In genomic region chr11:17020831-17021230, GRCh38 we compare ENCODE assay signal across 17 cellular contexts. TPM values are rescaled to one million over a fixed set of nuclear protein-coding genes. Genes with fewer than 3 reads are reported as not detected.
A peak's percentile ranks its signal among the peaks of the same experiment; 100 is the strongest.
DNase-seq lines count a peak whose midpoint lies in the region; ATAC-seq, FAIRE-seq and TF ChIP-seq lines count a peak whose summit lies in the region.
"Had no signal": no experiment of that assay in that cellular context is flagged by ENCODE, and none has a peak within 500 bp of the region (broad histone marks: within the 10 kb centered on the region; RNA-seq: fewer than 3 reads in every experiment).

No MANE protein-coding gene starts in this region.

- FAIRE-seq in A549 (lab: Jason Lieb, UNC) (no peak), H1 (lab: Jason Lieb, UNC) (no peak)
- FAIRE-seq: A204.1 had no signal

- H3K18ac ChIP-seq in H1 (ENCODE audit: extremely low read depth, low read length) (no peak overlapping the region), trophoblast cell (ENCODE audit: low read length) (no peak overlapping the region)

- H4K5ac ChIP-seq in H1 (ENCODE audit: insufficient read length, low read depth, low read length): no peak overlapping the region

- CTCF ChIA-PET in A549 (lab: Yijun Ruan, JAX): interaction anchor here (4.3 kb wide), 1 partner anchor 42 kb away, joined by 22 read pairs; no protein-coding TSS in a partner anchor
- CTCF ChIA-PET in H1 (lab: Charles Lee; ENCODE audit: partially characterized antibody): interaction anchor here (1.2 to 2.8 kb wide), 3 partner anchors 11 to 200 kb away, joined by 3 to 9 read pairs (median 4); no protein-coding TSS in a partner anchor

- H3K4me2 ChIP-seq in A549 (peak overlapping the region; percentile 20), H1 (ENCODE audit: insufficient read depth in 1 of 2, low read depth in 2 of 2, low read length in 2 of 2) (no peak overlapping the region), trophoblast cell (ENCODE audit: low read length) (no peak overlapping the region)

- no peak overlapping the region for H4K91ac ChIP-seq in H1 (replicated peaks; ENCODE audit: insufficient read length, low read length)
- H4K91ac ChIP-seq in trophoblast cell (ENCODE audit: low read depth, low read length): peak overlapping the region; percentile 15

- H2BK20ac ChIP-seq in H1 (ENCODE audit: low read length): no peak overlapping the region

- no peaks in the 10 kb centered on the region for H3K4me1 Mint-ChIP-seq in activated T-cell treated with anti-CD3 and anti-CD28 coated beads, Interleukin-2, amount 50 U/mL, for 24 hours (ENCODE audit: low read depth)

- H3K23ac ChIP-seq in H1 (ENCODE audit: insufficient read length): no peak overlapping the region
- H3K23ac ChIP-seq in trophoblast cell (ENCODE audit: low read length): no peak overlapping the region

- 14% methylated on average over 1 of the region's 1 CpG for WGBS in A549 (ENCODE audit: missing lambda C conversion rate)
- 87% methylated on average over 1 of the region's 1 CpG; no CpG with 5 or more reads in 1 of the 2 experiments for WGBS in H1 (ENCODE audit: extremely low coverage in 1 of 2, insufficient coverage in 1 of 2, insufficient read length in 1 of 2, insufficient replicate concordance in 2 of 2, low coverage in 1 of 2, low lambda C conversion rate in 2 of 2, missing lambda C conversion rate in 1 of 2), 2 experiments
- no CpG with 5 or more reads among the region's 1 CpG for WGBS in trophoblast cell (ENCODE audit: extremely low coverage, insufficient coverage, insufficient read length)

- no peak overlapping the region for H3K56ac ChIP-seq in H1 (replicated peaks; ENCODE audit: insufficient read length, low read depth, low read length)

- H2AFZ ChIP-seq in H1 (ENCODE audit: low read length): no peak overlapping the region
- H2AFZ ChIP-seq in trophoblast cell (ENCODE audit: insufficient read depth, low read length, poor library complexity): no peak overlapping the region

- no peak overlapping the region for H2BK15ac ChIP-seq in H1 (ENCODE audit: low read length)

- TF ChIP-seq EP300 in A549 (IDR thresholded peaks at IDR 0.05): no peak
- TF ChIP-seq EP300 in H1 (IDR thresholded peaks at IDR 0.05; ENCODE audit: borderline replicate concordance in 1 of 2, low read depth in 2 of 2, low read length in 2 of 2): no peak

- DNase-seq in A549 (ENCODE audit: low read depth in 1 of 2, low spot score in 1 of 2) (no peak), LHCN-M2 (ENCODE audit: low read depth) (peak; percentile 13), H1 (ENCODE audit: low read depth in 1 of 2, low spot score in 2 of 2) (no peak), trophoblast cell (peak in 1 of 2 donors; percentile 4), NCI-H2227 treated with DMSO at 0.1 percent for 48 hours (lab: John Stamatoyannopoulos, UW) (no peak)
- DNase-seq in stimulated activated CD4-positive, alpha-beta T cell treated with anti-CD3 and anti-CD28 coated beads, Interleukin-4, amount 100 ng/mL, for 1 hour: no peak
- no peak for DNase-seq in activated T-cell treated with anti-CD3 and anti-CD28 coated beads, Interleukin-2, amount 50 U/mL, for 24 hours
- DNase-seq: NCI-H1417, NCI-H187 treated with DMSO at 0.1 percent for 48 hours, NCI-H774, PC-3 had no signal

- peak overlapping the region; percentile 16 to 61; a peak in 3 of 6 replicates for H3K27ac ChIP-seq in A549
- H3K27ac ChIP-seq in H1 (ENCODE audit: low read depth, low read length): no peak overlapping the region
- H3K27ac ChIP-seq in trophoblast cell (ENCODE audit: low read depth, low read length): no peak overlapping the region
- H3K27ac ChIP-seq: C4-2B, HL-60, RWPE1 had no signal

- peaks cover 12% of the 10 kb centered on the region for H3K27me3 Mint-ChIP-seq in activated T-cell treated with anti-CD3 and anti-CD28 coated beads, Interleukin-2, amount 50 U/mL, for 24 hours

- H3K27me3 ChIP-seq in H1 (replicated peaks in 1 of 4; ENCODE audit: control insufficient read depth in 3 of 4, extremely low read depth in 1 of 4, insufficient read depth in 3 of 4, low read length in 3 of 4) (no peaks in the 10 kb centered on the region; a peak in 1 of 7 replicates), trophoblast cell (ENCODE audit: insufficient read depth, low read length) (no peaks in the 10 kb centered on the region)

- H3K4me3 Mint-ChIP-seq in activated T-cell treated with anti-CD3 and anti-CD28 coated beads, Interleukin-2, amount 50 U/mL, for 24 hours: no peak overlapping the region

- H3K4me3 ChIP-seq in A549 (no peak overlapping the region), H1 (ENCODE audit: extremely low read depth in 1 of 4, insufficient read depth in 2 of 4, low read depth in 3 of 4, low read length in 4 of 4) (no peak overlapping the region), trophoblast cell (ENCODE audit: low read depth, low read length) (no peak overlapping the region)

- H3K9ac ChIP-seq in H1 (replicated peaks in 1 of 4; ENCODE audit: extremely low read depth in 1 of 4, low read depth in 3 of 4, low read length in 3 of 4) (no peak overlapping the region), trophoblast cell (ENCODE audit: low read length) (no peak overlapping the region)

- TF ChIP-seq RAD21 in A549 (conservative IDR thresholded peaks at IDR 0.05 in 1 of 2, IDR thresholded peaks at IDR 0.05 in 1 of 2) (no peak), H1 (IDR thresholded peaks at IDR 0.05 in 1 of 2, conservative IDR thresholded peaks at IDR 0.05 in 1 of 2; ENCODE audit: low read depth in 2 of 2, low read length in 2 of 2) (no peak)

- no peaks in the 10 kb centered on the region for H3K79me1 ChIP-seq in H1 (ENCODE audit: low read depth, low read length)
- H3K79me1 ChIP-seq in trophoblast cell (ENCODE audit: low read length): peaks cover 3% of the 10 kb centered on the region

- no peak overlapping the region for H3K4ac ChIP-seq in H1 (replicated peaks; ENCODE audit: insufficient read length, low read depth, low read length)
- no peak overlapping the region for H3K4ac ChIP-seq in trophoblast cell (ENCODE audit: low read depth, low read length)

- H3K4me1 ChIP-seq in A549 (peaks cover 35% of the 10 kb centered on the region), H1 (replicated peaks in 1 of 4; ENCODE audit: control insufficient read depth in 3 of 4, insufficient read depth in 4 of 4, low read length in 3 of 4) (no peaks in the 10 kb centered on the region; a peak in 1 of 7 replicates), trophoblast cell (ENCODE audit: control insufficient read depth in 1 of 2, insufficient read depth in 2 of 2, low read length in 2 of 2) (peaks cover 10% of the 10 kb centered on the region in 2 experiments)

- POLR2A ChIA-PET in A549 (lab: Yijun Ruan, JAX) (interaction anchor here (0.6 kb wide), 1 partner anchor 14 kb away, joined by 3 read pairs; no protein-coding TSS in a partner anchor), H1 (lab: Charles Lee; ENCODE audit: partially characterized antibody) (interaction anchor here (1.0 to 1.2 kb wide), 2 partner anchors 9 to 57 kb away, joined by 3 to 7 read pairs; partner anchors contain the start of gene RPS13)

- no peak overlapping the region for H2AK5ac ChIP-seq in H1 (ENCODE audit: low read depth, low read length)
- H2AK5ac ChIP-seq in trophoblast cell (ENCODE audit: low read length): no peak overlapping the region

- H3K27ac Mint-ChIP-seq in activated T-cell treated with anti-CD3 and anti-CD28 coated beads, Interleukin-2, amount 50 U/mL, for 24 hours: no peak overlapping the region

- TF ChIP-seq POLR2A in A549 (IDR thresholded peaks at IDR 0.05; ENCODE audit: low read length) (no peak), H1 (IDR thresholded peaks at IDR 0.05; ENCODE audit: control extremely low read depth in 1 of 2, low read depth in 2 of 2, low read length in 2 of 2) (no peak)

- H3K23me2 ChIP-seq in H1 (ENCODE audit: low read depth, low read length): no peaks in the 10 kb centered on the region; the same call in 1 of the 2 replicates

- H4K20me1 ChIP-seq in H1 (replicated peaks in 1 of 2; ENCODE audit: control insufficient read depth in 1 of 2, insufficient read depth in 2 of 2, low read length in 2 of 2): no peaks in the 10 kb centered on the region

- H2BK120ac ChIP-seq in H1 (replicated peaks; ENCODE audit: low read depth, low read length) (no peak overlapping the region), trophoblast cell (ENCODE audit: insufficient read depth, low read length, poor library complexity) (peak overlapping the region; percentile 64)

- H3K36me3 ChIP-seq in H1 (ENCODE audit: control insufficient read depth in 2 of 4, insufficient read depth in 4 of 4, low read length in 3 of 4) (peaks cover 0 to 4% (median 0%) of the 10 kb centered on the region in 4 experiments; a peak in 2 of 8 replicates), trophoblast cell (ENCODE audit: control insufficient read depth in 1 of 2, insufficient read depth in 2 of 2, low read length in 2 of 2) (no peaks in the 10 kb centered on the region)

- H4K8ac ChIP-seq in H1 (ENCODE audit: extremely low read depth, insufficient read depth, low read length) (no peak overlapping the region), trophoblast cell (ENCODE audit: low read depth, low read length) (no peak overlapping the region)

- no peak overlapping the region for H2BK5ac ChIP-seq in H1 (ENCODE audit: low read depth, low read length)
- H2BK5ac ChIP-seq in trophoblast cell (ENCODE audit: low read depth, low read length, poor library complexity): no peak overlapping the region

- TF ChIP-seq CTCF in A549 (IDR thresholded peaks at IDR 0.05) (no peak), H1 (IDR thresholded peaks at IDR 0.05; ENCODE audit: control extremely low read depth in 1 of 3, insufficient read depth in 1 of 3, low read depth in 1 of 3, low read length in 3 of 3) (no peak)

- no peaks in the 10 kb centered on the region for H3K36me3 Mint-ChIP-seq in activated T-cell treated with anti-CD3 and anti-CD28 coated beads, Interleukin-2, amount 50 U/mL, for 24 hours (ENCODE audit: low read depth)

- no peak overlapping the region for H4K12ac ChIP-seq in trophoblast cell (ENCODE audit: low read depth, low read length)

- H2BK12ac ChIP-seq in H1 (ENCODE audit: low read depth, low read length): 0 out of 2 replicates have a peak overlapping the region, but pooled peaks have one; percentile 63
- H2BK12ac ChIP-seq in trophoblast cell (ENCODE audit: low read length): no peak overlapping the region

- no peaks in the 10 kb centered on the region for H3K79me2 ChIP-seq in H1 (ENCODE audit: control insufficient read depth in 1 of 2, insufficient read depth in 2 of 2, low read length in 2 of 2)
- H3K79me2 ChIP-seq in trophoblast cell (ENCODE audit: control insufficient read depth, insufficient read depth, low read length, poor library complexity): no peaks in the 10 kb centered on the region

- H3K9me3 Mint-ChIP-seq in activated T-cell treated with anti-CD3 and anti-CD28 coated beads, Interleukin-2, amount 50 U/mL, for 24 hours: no peaks in the 10 kb centered on the region

- H3K14ac ChIP-seq in H1 (ENCODE audit: insufficient read length): no peak overlapping the region
- no peak overlapping the region for H3K14ac ChIP-seq in trophoblast cell (ENCODE audit: low read length)

- no peaks in the 10 kb centered on the region for H3K9me3 ChIP-seq in A549
- H3K9me3 ChIP-seq in H1 (ENCODE audit: insufficient read depth in 2 of 2, low read depth in 1 of 2, low read length in 1 of 2): no peaks in the 10 kb centered on the region
- peaks cover 1% of the 10 kb centered on the region for H3K9me3 ChIP-seq in trophoblast cell (ENCODE audit: insufficient read depth, low read depth, low read length)

- ATAC-seq in A549: no peak
- ATAC-seq in HG02798 (IDR thresholded peaks at IDR 0.05; ENCODE audit: poor library complexity, unreplicated experiment): no peak
- ATAC-seq: HCT116, PC-3 had no signal

RNA-seq across cellular contexts. Expression of gene PLEKHA7, which starts 6.6 kb away (rescaled TPM):
- polyA plus RNA-seq in A549 (2011; rRNA removed) (8.7 and 15.3 TPM in 2 replicates), A549 (2017; fragmentation: RNase III; extraction: RNeasy Plus Mini Kit Qiagen cat#74134 plus additional on column Dnase treatment) (12.8 to 13.9 TPM (median 13.8 TPM) in 3 replicates), H1 (2011; rRNA removed) (11.4 and 13.6 TPM in 2 replicates)
- 9.6 and 12.8 TPM in 2 replicates for polyA plus RNA-seq in A549 (2012; cell fraction: cytosol; rRNA removed)
- polyA plus RNA-seq in A549 (2012; cell fraction: nucleus; rRNA removed): 38.1 and 47.3 TPM in 2 replicates
- polyA minus RNA-seq in A549 (2011; rRNA and poly(A)+ RNA removed): 10.0 and 12.1 TPM in 2 replicates
- total RNA-seq in LHCN-M2 (2014; rRNA removed): 0.13 and 0.29 TPM in 2 replicates
- 1.5 TPM for polyA plus RNA-seq in LHCN-M2 (2012)
- 25.0 and 25.6 TPM in 2 replicates for total RNA-seq in H1 (2021; fragmentation: NEBNext Ultra II Directional; extraction: Animal tissue kit (Norgen Biotek cat#: 25700))
- polyA plus RNA-seq in H1 (2011; cell fraction: cytosol; rRNA removed): 14.2 TPM
- 40.4 TPM for polyA plus RNA-seq in H1 (2011; cell fraction: nucleus; rRNA removed)
- 16.2 to 20.0 TPM (median 18.7 TPM) in 4 replicates for polyA plus RNA-seq in H1 (2012, experiment 1 of 2)
- polyA plus RNA-seq in H1 (2012, experiment 2 of 2): 5.2 TPM
- 10.9 TPM for polyA plus RNA-seq in H1 (2013, experiment 1 of 2)
- polyA plus RNA-seq in H1 (2013, experiment 2 of 2): 9.1 TPM
- polyA minus RNA-seq in H1 (2011; rRNA and poly(A)+ RNA removed): 11.7 and 13.8 TPM in 2 replicates
- 11.4 TPM for polyA minus RNA-seq in H1 (2011; cell fraction: cytosol; rRNA and poly(A)+ RNA removed)
- 28.0 TPM for polyA minus RNA-seq in H1 (2011; cell fraction: nucleus; rRNA and poly(A)+ RNA removed)
- polyA plus RNA-seq in trophoblast cell (2013): 33.1 and 34.0 TPM in 2 replicates

RNA-seq across cellular contexts. Expression of gene RPS13, which starts 56.6 kb away (rescaled TPM):
- polyA plus RNA-seq in A549 (2011; rRNA removed): 943 and 1,343 TPM in 2 replicates
- polyA plus RNA-seq in A549 (2012; cell fraction: cytosol; rRNA removed): 759 and 944 TPM in 2 replicates
- 318 and 521 TPM in 2 replicates for polyA plus RNA-seq in A549 (2012; cell fraction: nucleus; rRNA removed)
- polyA plus RNA-seq in A549 (2017; fragmentation: RNase III; extraction: RNeasy Plus Mini Kit Qiagen cat#74134 plus additional on column Dnase treatment): 2,084 to 2,209 TPM (median 2,182 TPM) in 3 replicates
- 474 and 636 TPM in 2 replicates for polyA minus RNA-seq in A549 (2011; rRNA and poly(A)+ RNA removed)
- total RNA-seq in LHCN-M2 (2014; rRNA removed): 674 and 904 TPM in 2 replicates
- polyA plus RNA-seq in LHCN-M2 (2012): 1,432 TPM
- total RNA-seq in H1 (2021; fragmentation: NEBNext Ultra II Directional; extraction: Animal tissue kit (Norgen Biotek cat#: 25700)): 1,310 and 1,336 TPM in 2 replicates
- polyA plus RNA-seq in H1 (2011; rRNA removed): 1,818 and 2,270 TPM in 2 replicates
- 1,982 TPM for polyA plus RNA-seq in H1 (2011; cell fraction: cytosol; rRNA removed)
- 640 TPM for polyA plus RNA-seq in H1 (2011; cell fraction: nucleus; rRNA removed)
- 1,729 to 2,391 TPM (median 1,829 TPM) in 4 replicates for polyA plus RNA-seq in H1 (2012, experiment 1 of 2)
- 2,854 TPM for polyA plus RNA-seq in H1 (2012, experiment 2 of 2)
- 2,037 TPM for polyA plus RNA-seq in H1 (2013, experiment 1 of 2)
- 2,020 TPM for polyA plus RNA-seq in H1 (2013, experiment 2 of 2)
- 523 and 539 TPM in 2 replicates for polyA minus RNA-seq in H1 (2011; rRNA and poly(A)+ RNA removed)
- polyA minus RNA-seq in H1 (2011; cell fraction: cytosol; rRNA and poly(A)+ RNA removed): 283 TPM
- 1,271 TPM for polyA minus RNA-seq in H1 (2011; cell fraction: nucleus; rRNA and poly(A)+ RNA removed)
- polyA plus RNA-seq in trophoblast cell (2013): 1,830 and 1,845 TPM in 2 replicates

Comparison
In these comparisons a context has a peak if more than half of its experiments do, and no peak if none do; other contexts are left out.
1. H3K27ac ChIP-seq: peak in A549 (2 of 2); none in H1 (single experiment) and trophoblast cell (single experiment).
2. RNA of gene PLEKHA7, which starts 6.6 kb away (total RNA-seq): 25.0 to 25.6 TPM in H1; 0.13 to 0.29 TPM in LHCN-M2; every median in the first group is over 10 times any median in the second.